In the genomic region with DNA sequence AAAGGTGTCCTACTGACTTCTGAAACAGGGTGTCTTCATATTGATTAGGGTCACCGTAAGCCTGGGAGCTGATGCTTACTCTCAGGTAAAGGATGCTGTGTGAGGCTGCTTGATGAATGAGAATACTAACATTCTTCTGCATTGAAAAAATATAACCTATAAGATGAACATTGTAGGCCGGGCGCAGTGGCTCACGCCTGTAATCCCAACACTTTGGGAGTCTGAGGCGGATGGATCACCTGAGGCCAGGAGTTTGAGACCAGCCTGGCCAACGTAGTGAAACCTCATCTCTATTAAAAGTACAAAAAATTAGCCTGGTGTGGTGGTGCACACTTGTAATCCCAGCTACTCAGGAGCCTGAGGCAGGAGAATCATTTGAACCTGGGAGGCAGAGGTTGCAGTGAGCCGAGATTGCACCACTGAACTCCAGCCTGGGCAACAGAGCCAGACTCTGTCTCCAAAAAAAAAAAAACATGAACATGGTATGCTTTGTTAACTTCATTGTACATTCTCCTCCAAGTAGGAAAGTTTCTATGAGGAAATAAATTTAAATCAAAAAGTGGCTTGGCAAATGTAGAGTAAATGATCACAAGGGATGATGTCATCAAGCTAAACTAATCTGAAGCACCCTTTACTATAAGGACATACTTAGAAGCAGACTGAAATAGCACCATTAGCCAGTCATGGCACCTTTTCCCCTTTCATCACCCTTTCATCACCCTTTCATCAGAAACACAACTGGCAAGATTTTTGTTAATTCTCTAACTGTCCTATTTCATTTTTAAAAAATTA, we compare ENCODE assay signal across 1 cellular context.
TF ChIP-seq lines count a peak whose summit lies in the region.

No MANE protein-coding gene starts in this region.

TF ChIP-seq in SK-N-SH, 30 proteins besides CTCF, POLR2A, EP300 and RAD21 (continued from another document):
- no peak for TF ChIP-seq ELF1 (IDR thresholded peaks at IDR 0.05)
- TF ChIP-seq, protein P1, sequence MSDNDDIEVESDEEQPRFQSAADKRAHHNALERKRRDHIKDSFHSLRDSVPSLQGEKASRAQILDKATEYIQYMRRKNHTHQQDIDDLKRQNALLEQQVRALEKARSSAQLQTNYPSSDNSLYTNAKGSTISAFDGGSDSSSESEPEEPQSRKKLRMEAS (IDR thresholded peaks at IDR 0.05; ENCODE audit: low read depth) = no peak
- TF ChIP-seq NFIC (IDR thresholded peaks at IDR 0.05; ENCODE audit: borderline replicate concordance) = no peak
- TF ChIP-seq NRF1 (IDR thresholded peaks at IDR 0.05; ENCODE audit: low read depth, low read length) = no peak
- no peak for TF ChIP-seq GATA2 (CRISPR knock-in tag; IDR thresholded peaks at IDR 0.05)
TF ChIP-seq in SK-N-SH: peak in this region for 0.
